ENCODE assay signal across 4 cellular contexts in genomic region chr18:50220249-50220648, GRCh38. TPM values are rescaled to one million over a fixed set of nuclear protein-coding genes. Genes with fewer than 3 reads are reported as not detected.
"Had no signal": no experiment of that assay in that cellular context is flagged by ENCODE, and none has a peak within 500 bp of the region (broad histone marks: within the 10 kb centered on the region; RNA-seq: fewer than 3 reads in every experiment).

No MANE protein-coding gene starts in this region.

RNA-seq across cellular contexts. Expression of gene MYO5B, which starts 25.3 kb away (rescaled TPM):
- total RNA-seq: activated naive CD8-positive, alpha-beta T cell treated with anti-CD3 and anti-CD28 coated beads, Interleukin-2, amount 10 ng/mL, durations not matched to agents 7 days and 5 days; activated T-helper 1 cell treated with anti-CD3 and anti-CD28 coated beads, Interleukin-12 subunit alpha, Interleukin-12 subunit beta, Interleukin-2, Interleukin-4 antibody, amounts not matched to agents 30 ng/mL and 10 ng/mL and 1 ng/mL, durations not matched to agents 14 hours and 24 hours and 36 hours; activated T-helper 2 cell treated with anti-CD3 and anti-CD28 coated beads, Interferon-gamma antibody, Interleukin-2, Interleukin-4, amounts not matched to agents 10 μg/mL and 5 μg/mL and 100 μg/mL, durations not matched to agents 14 hours and 24 hours and 36 hours had no signal

RNA-seq across cellular contexts. Expression of gene CFAP53, which starts 46.0 kb away (rescaled TPM):
- total RNA-seq: ascending aorta had no signal
